Comparison of ENCODE assay signal across 20 cellular contexts in genomic region chr10:90983940-90984549, GRCh38.
A peak's percentile ranks its signal among the peaks of the same experiment; 100 is the strongest.
DNase-seq lines count a peak whose midpoint lies in the region; ATAC-seq and TF ChIP-seq lines count a peak whose summit lies in the region.
"Had no signal": no experiment of that assay in that cellular context is flagged by ENCODE, and none has a peak within 500 bp of the region (broad histone marks: within the 10 kb centered on the region; RNA-seq: fewer than 3 reads in every experiment).

No MANE protein-coding gene starts in this region.

- peak overlapping the region in 3 of 5 experiments; percentile 5 to 15 (median 9) for H3K27ac Mint-ChIP-seq in brain
- H3K27ac Mint-ChIP-seq: activated T-helper 2 cell treated with anti-CD3 and anti-CD28 coated beads, Interferon-gamma antibody, Interleukin-2, Interleukin-4, amounts not matched to agents 10 μg/mL and 5 μg/mL and 100 μg/mL, durations not matched to agents 14 hours and 24 hours and 36 hours; CD8-positive, alpha-beta T cell had no signal

- H3K4me1 Mint-ChIP-seq in brain = peaks cover 33% of the 10 kb centered on the region

- TF ChIP-seq CTCF in brain (conservative IDR thresholded peaks at IDR 0.05) (no peak), BE2C (IDR thresholded peaks at IDR 0.05; ENCODE audit: low read depth, low read length) (no peak)

- H3K4me1 ChIP-seq in BE2C = no peaks in the 10 kb centered on the region
- H3K4me1 ChIP-seq: Peyer's patch, sigmoid colon, tibial nerve had no signal

- no peaks in the 10 kb centered on the region for H3K36me3 ChIP-seq in BE2C
- H3K36me3 ChIP-seq: cardiac muscle cell, pancreas, Peyer's patch, sigmoid colon, tibial nerve had no signal

- H3K4me3 ChIP-seq in BE2C (ENCODE audit: low read depth, low read length) = no peak overlapping the region
- H3K4me3 ChIP-seq: cardiac muscle cell, pancreas, Peyer's patch, sigmoid colon, tibial nerve had no signal

- H3K4me3 Mint-ChIP-seq in brain = peak overlapping the region in 1 of 5 experiments; percentile 23
- H3K4me3 Mint-ChIP-seq: CD8-positive, alpha-beta T cell had no signal

- H3K9me3 ChIP-seq in BE2C = no peaks in the 10 kb centered on the region
- H3K9me3 ChIP-seq: pancreas, Peyer's patch, sigmoid colon, tibial nerve had no signal

- peak; percentile 40 for ATAC-seq in GM18868 (IDR thresholded peaks at IDR 0.05; ENCODE audit: unreplicated experiment)
- ATAC-seq: CD8-positive, alpha-beta T cell; naive thymus-derived CD4-positive, alpha-beta T cell had no signal

- peaks cover 3% of the 10 kb centered on the region for H3K27me3 Mint-ChIP-seq in brain

- H3K9me3 Mint-ChIP-seq in brain = peaks cover 0 to 3% (median 0%) of the 10 kb centered on the region in 5 experiments
- H3K9me3 Mint-ChIP-seq: activated T-helper 2 cell treated with anti-CD3 and anti-CD28 coated beads, Interferon-gamma antibody, Interleukin-2, Interleukin-4, amounts not matched to agents 10 μg/mL and 5 μg/mL and 100 μg/mL, durations not matched to agents 14 hours and 24 hours and 36 hours; CD8-positive, alpha-beta T cell; naive thymus-derived CD4-positive, alpha-beta T cell had no signal

- no peaks in the 10 kb centered on the region for H3K36me3 Mint-ChIP-seq in brain
- H3K36me3 Mint-ChIP-seq: CD8-positive, alpha-beta T cell; naive thymus-derived CD4-positive, alpha-beta T cell had no signal

- no peaks in the 10 kb centered on the region for H3K27me3 ChIP-seq in BE2C
- H3K27me3 ChIP-seq: pancreas, Peyer's patch, sigmoid colon, tibial nerve had no signal

- DNase-seq in NCI-H345 (lab: John Stamatoyannopoulos, UW) = peak; percentile 9
- DNase-seq in NCI-H345 treated with DMSO at 0.1 percent for 48 hours (lab: John Stamatoyannopoulos, UW; ENCODE audit: unreplicated experiment) = no peak
- peak; percentile 24 to 59 for DNase-seq in NCI-H526 (lab: John Stamatoyannopoulos, UW)
- DNase-seq in amniotic stem cell (lab: John Stamatoyannopoulos, UW) = no peak
- no peak for DNase-seq in BE2C
- DNase-seq in NCI-H2029 (lab: John Stamatoyannopoulos, UW) = no peak
- DNase-seq: CD8-positive, alpha-beta T cell; KG1; mesendoderm; naive thymus-derived CD4-positive, alpha-beta T cell; NCI-H1105; pancreas; Peyer's patch; sigmoid colon; stimulated activated naive CD4-positive, alpha-beta T cell had no signal

Comparison
In these comparisons a context has a peak if more than half of its experiments do, and no peak if none do; other contexts are left out.
1. DNase-seq: peak in NCI-H345 (single experiment) and NCI-H526 (2 of 2); none in NCI-H345 treated with DMSO at 0.1 percent for 48 hours (single experiment), amniotic stem cell (single experiment), BE2C (single experiment) and NCI-H2029 (single experiment).